ENCODE assay signal across 2 cellular contexts in the genomic region with DNA sequence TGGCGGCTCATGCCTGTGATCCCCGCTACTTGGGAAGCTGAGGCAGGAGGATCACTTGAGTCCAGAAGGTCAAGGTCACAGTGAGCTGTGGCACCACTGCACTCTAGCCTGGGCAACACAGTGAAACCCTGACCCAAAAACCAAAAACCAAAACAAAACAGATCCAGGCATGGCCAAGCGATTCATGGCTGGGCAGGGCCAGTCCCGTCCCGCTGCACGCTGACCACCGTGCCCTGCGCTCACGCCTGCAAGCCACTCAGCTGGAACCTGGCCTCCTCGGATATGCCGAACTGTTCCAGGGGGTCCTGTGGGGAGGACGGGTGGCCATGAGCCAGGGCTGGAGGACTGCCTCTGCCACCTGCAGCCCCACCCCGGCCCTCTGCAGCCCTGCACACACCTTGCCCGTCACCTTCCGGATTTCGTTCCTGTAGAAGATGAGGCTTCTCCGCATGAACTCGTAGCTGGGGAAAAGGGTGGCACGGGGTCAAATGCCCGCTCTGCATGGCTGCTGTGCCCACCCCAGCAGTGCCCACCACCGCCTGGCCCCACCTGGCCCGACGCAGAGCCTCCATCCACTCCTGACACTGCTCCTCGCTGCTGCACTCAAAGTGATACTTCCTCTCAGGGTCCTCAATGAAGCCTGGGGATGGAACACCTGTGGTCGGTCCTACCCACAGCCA.
TF ChIP-seq lines count a peak whose summit lies in the region.

No MANE protein-coding gene starts in this region.

TF ChIP-seq in SK-N-SH, 30 proteins besides CTCF, POLR2A, EP300 and RAD21 (continued from another document):
- TF ChIP-seq FOXJ3 (CRISPR knock-in tag; IDR thresholded peaks at IDR 0.05) (no peak), YY1 (IDR thresholded peaks at IDR 0.05; ENCODE audit: low read depth) (no peak), RCOR1 (IDR thresholded peaks at IDR 0.05; ENCODE audit: low read length) (no peak)

TF ChIP-seq in SK-N-SH treated with all-trans-retinoic acid at 6 μM for 48 hours, 23 proteins besides CTCF, POLR2A, EP300 and RAD21 (continued from another document):
- TF ChIP-seq CREB5 (CRISPR knock-in tag; IDR thresholded peaks at IDR 0.05; ENCODE audit: low read depth) (no peak), BACH2 (CRISPR knock-in tag; IDR thresholded peaks at IDR 0.05; ENCODE audit: borderline replicate concordance) (no peak), CSDC2 (CRISPR knock-in tag; IDR thresholded peaks at IDR 0.05) (no peak), ZNF565 (CRISPR knock-in tag; conservative IDR thresholded peaks at IDR 0.05; ENCODE audit: low read depth) (no peak), RARB (CRISPR knock-in tag; IDR thresholded peaks at IDR 0.05) (no peak), TCF4 (CRISPR knock-in tag; IDR thresholded peaks at IDR 0.05; ENCODE audit: borderline replicate concordance) (no peak), POU6F1 (CRISPR knock-in tag; IDR thresholded peaks at IDR 0.05; ENCODE audit: borderline replicate concordance, low read depth) (no peak), ZC3H10 (CRISPR knock-in tag; IDR thresholded peaks at IDR 0.05) (no peak)
